ENCODE assay signal across 1 cellular context in the genomic region with DNA sequence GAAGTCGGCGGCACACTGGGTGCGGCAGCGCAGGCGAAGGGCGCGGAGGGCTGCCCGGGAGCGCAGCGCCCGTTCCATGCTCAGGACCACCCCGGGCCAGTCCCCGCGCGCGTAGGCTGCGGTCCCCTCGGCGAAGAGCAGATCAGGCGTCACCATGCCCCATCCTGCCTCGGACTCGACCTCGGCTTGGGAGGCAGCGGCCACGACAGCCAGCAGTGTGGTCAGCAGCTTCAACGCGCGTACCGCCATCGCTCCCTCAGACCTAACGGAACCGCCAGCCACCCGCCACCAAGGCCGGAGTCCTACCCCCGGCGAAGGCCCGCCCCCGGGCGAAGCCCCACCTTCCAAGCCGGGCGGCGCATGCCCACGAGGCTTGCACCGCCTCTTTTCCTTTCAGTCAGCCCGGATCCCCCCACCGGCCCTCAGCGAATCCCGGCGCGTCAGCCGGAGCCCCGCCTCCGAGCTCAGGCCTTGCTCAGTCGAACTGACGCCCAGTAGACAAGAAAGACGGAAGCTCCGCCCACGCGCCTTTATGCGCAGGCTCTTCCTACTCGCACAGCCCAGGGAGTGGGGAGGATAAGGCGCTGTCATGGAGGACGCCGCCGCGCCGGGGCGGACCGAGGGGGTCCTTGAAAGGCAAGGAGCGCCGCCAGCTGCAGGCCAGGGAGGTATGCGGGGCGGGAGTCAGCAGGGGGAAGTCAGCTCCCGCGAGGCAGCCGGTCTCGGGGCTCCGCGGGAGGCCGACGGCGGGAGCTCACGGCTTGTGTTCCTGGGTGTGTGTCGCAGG.
TF ChIP-seq lines count a peak whose summit lies in the region.

A gene (plus strand): TSS at position 527 of the 787 bp plus-strand sequence. CDS start 63 bp downstream, at position 590.
A gene with protein sequence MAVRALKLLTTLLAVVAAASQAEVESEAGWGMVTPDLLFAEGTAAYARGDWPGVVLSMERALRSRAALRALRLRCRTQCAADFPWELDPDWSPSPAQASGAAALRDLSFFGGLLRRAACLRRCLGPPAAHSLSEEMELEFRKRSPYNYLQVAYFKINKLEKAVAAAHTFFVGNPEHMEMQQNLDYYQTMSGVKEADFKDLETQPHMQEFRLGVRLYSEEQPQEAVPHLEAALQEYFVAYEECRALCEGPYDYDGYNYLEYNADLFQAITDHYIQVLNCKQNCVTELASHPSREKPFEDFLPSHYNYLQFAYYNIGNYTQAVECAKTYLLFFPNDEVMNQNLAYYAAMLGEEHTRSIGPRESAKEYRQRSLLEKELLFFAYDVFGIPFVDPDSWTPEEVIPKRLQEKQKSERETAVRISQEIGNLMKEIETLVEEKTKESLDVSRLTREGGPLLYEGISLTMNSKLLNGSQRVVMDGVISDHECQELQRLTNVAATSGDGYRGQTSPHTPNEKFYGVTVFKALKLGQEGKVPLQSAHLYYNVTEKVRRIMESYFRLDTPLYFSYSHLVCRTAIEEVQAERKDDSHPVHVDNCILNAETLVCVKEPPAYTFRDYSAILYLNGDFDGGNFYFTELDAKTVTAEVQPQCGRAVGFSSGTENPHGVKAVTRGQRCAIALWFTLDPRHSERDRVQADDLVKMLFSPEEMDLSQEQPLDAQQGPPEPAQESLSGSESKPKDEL (minus strand): TSS at position 306 of the 787 bp plus-strand sequence. CDS start 57 bp downstream, at position 249.

TF ChIP-seq in K562, 482 proteins besides CTCF, POLR2A, EP300 and RAD21 (continued from another document and continues in another):
- TF ChIP-seq, protein P1, sequence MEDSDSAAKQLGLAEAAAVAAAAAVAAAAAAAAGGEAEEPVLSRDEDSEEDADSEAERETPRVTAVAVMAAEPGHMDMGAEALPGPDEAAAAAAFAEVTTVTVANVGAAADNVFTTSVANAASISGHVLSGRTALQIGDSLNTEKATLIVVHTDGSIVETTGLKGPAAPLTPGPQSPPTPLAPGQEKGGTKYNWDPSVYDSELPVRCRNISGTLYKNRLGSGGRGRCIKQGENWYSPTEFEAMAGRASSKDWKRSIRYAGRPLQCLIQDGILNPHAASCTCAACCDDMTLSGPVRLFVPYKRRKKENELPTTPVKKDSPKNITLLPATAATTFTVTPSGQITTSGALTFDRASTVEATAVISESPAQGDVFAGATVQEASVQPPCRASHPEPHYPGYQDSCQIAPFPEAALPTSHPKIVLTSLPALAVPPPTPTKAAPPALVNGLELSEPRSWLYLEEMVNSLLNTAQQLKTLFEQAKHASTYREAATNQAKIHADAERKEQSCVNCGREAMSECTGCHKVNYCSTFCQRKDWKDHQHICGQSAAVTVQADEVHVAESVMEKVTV (CRISPR knock-in tag; IDR thresholded peaks at IDR 0.05) = no peak
- TF ChIP-seq C11orf30 (IDR thresholded peaks at IDR 0.05; ENCODE audit: low read depth) = no peak; the same call in 1 of the 2 replicates
- 0 out of 2 replicates have a peak, but pooled peaks have one; percentile 17 for TF ChIP-seq ESRRA (IDR thresholded peaks at IDR 0.05; ENCODE audit: borderline replicate concordance, low read depth)
- peak; percentile 74 for TF ChIP-seq NFRKB (IDR thresholded peaks at IDR 0.05; ENCODE audit: low read depth)
- TF ChIP-seq TEAD1 (CRISPR knock-in tag; IDR thresholded peaks at IDR 0.05) = 0 out of 4 replicates have a peak, but pooled peaks of 1 of the 2 experiments have one; percentile 88
- TF ChIP-seq, protein P2, sequence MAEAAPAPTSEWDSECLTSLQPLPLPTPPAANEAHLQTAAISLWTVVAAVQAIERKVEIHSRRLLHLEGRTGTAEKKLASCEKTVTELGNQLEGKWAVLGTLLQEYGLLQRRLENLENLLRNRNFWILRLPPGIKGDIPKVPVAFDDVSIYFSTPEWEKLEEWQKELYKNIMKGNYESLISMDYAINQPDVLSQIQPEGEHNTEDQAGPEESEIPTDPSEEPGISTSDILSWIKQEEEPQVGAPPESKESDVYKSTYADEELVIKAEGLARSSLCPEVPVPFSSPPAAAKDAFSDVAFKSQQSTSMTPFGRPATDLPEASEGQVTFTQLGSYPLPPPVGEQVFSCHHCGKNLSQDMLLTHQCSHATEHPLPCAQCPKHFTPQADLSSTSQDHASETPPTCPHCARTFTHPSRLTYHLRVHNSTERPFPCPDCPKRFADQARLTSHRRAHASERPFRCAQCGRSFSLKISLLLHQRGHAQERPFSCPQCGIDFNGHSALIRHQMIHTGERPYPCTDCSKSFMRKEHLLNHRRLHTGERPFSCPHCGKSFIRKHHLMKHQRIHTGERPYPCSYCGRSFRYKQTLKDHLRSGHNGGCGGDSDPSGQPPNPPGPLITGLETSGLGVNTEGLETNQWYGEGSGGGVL (CRISPR knock-in tag; IDR thresholded peaks at IDR 0.05) = no peak
- TF ChIP-seq CREM (IDR thresholded peaks at IDR 0.05; ENCODE audit: low read depth) = peak; percentile 43
- TF ChIP-seq CBFA2T3 (IDR thresholded peaks at IDR 0.05) = no peak
- TF ChIP-seq PHF20 (IDR thresholded peaks at IDR 0.05; ENCODE audit: partially characterized antibody) = peak; percentile 49
- no peak for TF ChIP-seq NCOR1 (IDR thresholded peaks at IDR 0.05)
- TF ChIP-seq, protein P3, sequence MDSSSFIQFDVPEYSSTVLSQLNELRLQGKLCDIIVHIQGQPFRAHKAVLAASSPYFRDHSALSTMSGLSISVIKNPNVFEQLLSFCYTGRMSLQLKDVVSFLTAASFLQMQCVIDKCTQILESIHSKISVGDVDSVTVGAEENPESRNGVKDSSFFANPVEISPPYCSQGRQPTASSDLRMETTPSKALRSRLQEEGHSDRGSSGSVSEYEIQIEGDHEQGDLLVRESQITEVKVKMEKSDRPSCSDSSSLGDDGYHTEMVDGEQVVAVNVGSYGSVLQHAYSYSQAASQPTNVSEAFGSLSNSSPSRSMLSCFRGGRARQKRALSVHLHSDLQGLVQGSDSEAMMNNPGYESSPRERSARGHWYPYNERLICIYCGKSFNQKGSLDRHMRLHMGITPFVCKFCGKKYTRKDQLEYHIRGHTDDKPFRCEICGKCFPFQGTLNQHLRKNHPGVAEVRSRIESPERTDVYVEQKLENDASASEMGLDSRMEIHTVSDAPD (CRISPR knock-in tag; IDR thresholded peaks at IDR 0.05) = no peak
- TF ChIP-seq ZNF695 (CRISPR knock-in tag; IDR thresholded peaks at IDR 0.05) = no peak
- peak in 1 of 2 experiments; percentile 76; a peak in 1 of 4 replicates for TF ChIP-seq FOXA3 (CRISPR knock-in tag; conservative IDR thresholded peaks at IDR 0.05 in 1 of 2, IDR thresholded peaks at IDR 0.05 in 1 of 2)
- TF ChIP-seq TSC22D4 (tag; IDR thresholded peaks at IDR 0.05) = no peak
- TF ChIP-seq THRAP3 (IDR thresholded peaks at IDR 0.05; ENCODE audit: borderline replicate concordance) = no peak
- TF ChIP-seq KAT7 (CRISPR knock-in tag; IDR thresholded peaks at IDR 0.05; ENCODE audit: borderline replicate concordance) = no peak; the same call in 1 of the 2 replicates
- TF ChIP-seq HNRNPH1 (optimal IDR thresholded peaks at IDR 0.05; ENCODE audit: low read depth, low read length) = no peak
- 0 out of 2 replicates have a peak, but pooled peaks have one; percentile 27 for TF ChIP-seq STAG1 (CRISPR knock-in tag; IDR thresholded peaks at IDR 0.05; ENCODE audit: borderline replicate concordance)
- peak; percentile 87 for TF ChIP-seq PML (IDR thresholded peaks at IDR 0.05; ENCODE audit: low read length)
- TF ChIP-seq, protein P4, sequence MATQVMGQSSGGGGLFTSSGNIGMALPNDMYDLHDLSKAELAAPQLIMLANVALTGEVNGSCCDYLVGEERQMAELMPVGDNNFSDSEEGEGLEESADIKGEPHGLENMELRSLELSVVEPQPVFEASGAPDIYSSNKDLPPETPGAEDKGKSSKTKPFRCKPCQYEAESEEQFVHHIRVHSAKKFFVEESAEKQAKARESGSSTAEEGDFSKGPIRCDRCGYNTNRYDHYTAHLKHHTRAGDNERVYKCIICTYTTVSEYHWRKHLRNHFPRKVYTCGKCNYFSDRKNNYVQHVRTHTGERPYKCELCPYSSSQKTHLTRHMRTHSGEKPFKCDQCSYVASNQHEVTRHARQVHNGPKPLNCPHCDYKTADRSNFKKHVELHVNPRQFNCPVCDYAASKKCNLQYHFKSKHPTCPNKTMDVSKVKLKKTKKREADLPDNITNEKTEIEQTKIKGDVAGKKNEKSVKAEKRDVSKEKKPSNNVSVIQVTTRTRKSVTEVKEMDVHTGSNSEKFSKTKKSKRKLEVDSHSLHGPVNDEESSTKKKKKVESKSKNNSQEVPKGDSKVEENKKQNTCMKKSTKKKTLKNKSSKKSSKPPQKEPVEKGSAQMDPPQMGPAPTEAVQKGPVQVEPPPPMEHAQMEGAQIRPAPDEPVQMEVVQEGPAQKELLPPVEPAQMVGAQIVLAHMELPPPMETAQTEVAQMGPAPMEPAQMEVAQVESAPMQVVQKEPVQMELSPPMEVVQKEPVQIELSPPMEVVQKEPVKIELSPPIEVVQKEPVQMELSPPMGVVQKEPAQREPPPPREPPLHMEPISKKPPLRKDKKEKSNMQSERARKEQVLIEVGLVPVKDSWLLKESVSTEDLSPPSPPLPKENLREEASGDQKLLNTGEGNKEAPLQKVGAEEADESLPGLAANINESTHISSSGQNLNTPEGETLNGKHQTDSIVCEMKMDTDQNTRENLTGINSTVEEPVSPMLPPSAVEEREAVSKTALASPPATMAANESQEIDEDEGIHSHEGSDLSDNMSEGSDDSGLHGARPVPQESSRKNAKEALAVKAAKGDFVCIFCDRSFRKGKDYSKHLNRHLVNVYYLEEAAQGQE (CRISPR knock-in tag; IDR thresholded peaks at IDR 0.05; ENCODE audit: low read depth) = peak; percentile 65
- TF ChIP-seq SMAD4 (CRISPR knock-in tag; conservative IDR thresholded peaks at IDR 0.05) = 0 out of 2 replicates have a peak, but pooled peaks have one; percentile 44
- peak; percentile 75 for TF ChIP-seq PCBP1 (IDR thresholded peaks at IDR 0.05; ENCODE audit: low read depth, low read length, poor library complexity, severe bottlenecking)
- no peak for TF ChIP-seq JUNB (CRISPR knock-in tag; conservative IDR thresholded peaks at IDR 0.05)
- TF ChIP-seq, protein P5, sequence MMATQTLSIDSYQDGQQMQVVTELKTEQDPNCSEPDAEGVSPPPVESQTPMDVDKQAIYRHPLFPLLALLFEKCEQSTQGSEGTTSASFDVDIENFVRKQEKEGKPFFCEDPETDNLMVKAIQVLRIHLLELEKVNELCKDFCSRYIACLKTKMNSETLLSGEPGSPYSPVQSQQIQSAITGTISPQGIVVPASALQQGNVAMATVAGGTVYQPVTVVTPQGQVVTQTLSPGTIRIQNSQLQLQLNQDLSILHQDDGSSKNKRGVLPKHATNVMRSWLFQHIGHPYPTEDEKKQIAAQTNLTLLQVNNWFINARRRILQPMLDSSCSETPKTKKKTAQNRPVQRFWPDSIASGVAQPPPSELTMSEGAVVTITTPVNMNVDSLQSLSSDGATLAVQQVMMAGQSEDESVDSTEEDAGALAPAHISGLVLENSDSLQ (IDR thresholded peaks at IDR 0.05) = peak; percentile 90
- 0 out of 2 replicates have a peak, but pooled peaks have one; percentile 27 for TF ChIP-seq DMBX1 (CRISPR knock-in tag; IDR thresholded peaks at IDR 0.05; ENCODE audit: borderline replicate concordance)
- TF ChIP-seq, protein P6, sequence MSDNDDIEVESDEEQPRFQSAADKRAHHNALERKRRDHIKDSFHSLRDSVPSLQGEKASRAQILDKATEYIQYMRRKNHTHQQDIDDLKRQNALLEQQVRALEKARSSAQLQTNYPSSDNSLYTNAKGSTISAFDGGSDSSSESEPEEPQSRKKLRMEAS (CRISPR knock-in tag; IDR thresholded peaks at IDR 0.05) = peak; percentile 72; the same call in 1 of the 2 replicates
- TF ChIP-seq, protein P7, sequence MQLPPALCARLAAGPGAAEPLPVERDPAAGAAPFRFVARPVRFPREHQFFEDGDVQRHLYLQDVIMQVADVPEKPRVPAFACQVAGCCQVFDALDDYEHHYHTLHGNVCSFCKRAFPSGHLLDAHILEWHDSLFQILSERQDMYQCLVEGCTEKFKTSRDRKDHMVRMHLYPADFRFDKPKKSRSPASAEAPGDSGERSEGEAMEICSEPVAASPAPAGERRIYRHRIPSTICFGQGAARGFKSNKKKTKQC (CRISPR knock-in tag; IDR thresholded peaks at IDR 0.05) = peak; percentile 45; the same call in 1 of the 2 replicates
- peak; percentile 93 for TF ChIP-seq ZFX (CRISPR knock-in tag; IDR thresholded peaks at IDR 0.05)
- TF ChIP-seq MTA1 (IDR thresholded peaks at IDR 0.05; ENCODE audit: borderline replicate concordance) = no peak
- TF ChIP-seq MIER1 (IDR thresholded peaks at IDR 0.05; ENCODE audit: low read depth) = no peak
- TF ChIP-seq PHTF2 (CRISPR knock-in tag; IDR thresholded peaks at IDR 0.05) = no peak
- TF ChIP-seq, protein P8, sequence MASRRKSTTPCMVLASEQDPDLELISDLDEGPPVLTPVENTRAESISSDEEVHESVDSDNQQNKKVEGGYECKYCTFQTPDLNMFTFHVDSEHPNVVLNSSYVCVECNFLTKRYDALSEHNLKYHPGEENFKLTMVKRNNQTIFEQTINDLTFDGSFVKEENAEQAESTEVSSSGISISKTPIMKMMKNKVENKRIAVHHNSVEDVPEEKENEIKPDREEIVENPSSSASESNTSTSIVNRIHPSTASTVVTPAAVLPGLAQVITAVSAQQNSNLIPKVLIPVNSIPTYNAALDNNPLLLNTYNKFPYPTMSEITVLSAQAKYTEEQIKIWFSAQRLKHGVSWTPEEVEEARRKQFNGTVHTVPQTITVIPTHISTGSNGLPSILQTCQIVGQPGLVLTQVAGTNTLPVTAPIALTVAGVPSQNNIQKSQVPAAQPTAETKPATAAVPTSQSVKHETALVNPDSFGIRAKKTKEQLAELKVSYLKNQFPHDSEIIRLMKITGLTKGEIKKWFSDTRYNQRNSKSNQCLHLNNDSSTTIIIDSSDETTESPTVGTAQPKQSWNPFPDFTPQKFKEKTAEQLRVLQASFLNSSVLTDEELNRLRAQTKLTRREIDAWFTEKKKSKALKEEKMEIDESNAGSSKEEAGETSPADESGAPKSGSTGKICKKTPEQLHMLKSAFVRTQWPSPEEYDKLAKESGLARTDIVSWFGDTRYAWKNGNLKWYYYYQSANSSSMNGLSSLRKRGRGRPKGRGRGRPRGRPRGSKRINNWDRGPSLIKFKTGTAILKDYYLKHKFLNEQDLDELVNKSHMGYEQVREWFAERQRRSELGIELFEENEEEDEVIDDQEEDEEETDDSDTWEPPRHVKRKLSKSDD (conservative IDR thresholded peaks at IDR 0.05; ENCODE audit: low read length) = 0 out of 2 replicates have a peak, but pooled peaks have one; percentile 47
- TF ChIP-seq CHD1 (IDR thresholded peaks at IDR 0.05; ENCODE audit: low read length) = peak; percentile 19
- TF ChIP-seq, protein P9, sequence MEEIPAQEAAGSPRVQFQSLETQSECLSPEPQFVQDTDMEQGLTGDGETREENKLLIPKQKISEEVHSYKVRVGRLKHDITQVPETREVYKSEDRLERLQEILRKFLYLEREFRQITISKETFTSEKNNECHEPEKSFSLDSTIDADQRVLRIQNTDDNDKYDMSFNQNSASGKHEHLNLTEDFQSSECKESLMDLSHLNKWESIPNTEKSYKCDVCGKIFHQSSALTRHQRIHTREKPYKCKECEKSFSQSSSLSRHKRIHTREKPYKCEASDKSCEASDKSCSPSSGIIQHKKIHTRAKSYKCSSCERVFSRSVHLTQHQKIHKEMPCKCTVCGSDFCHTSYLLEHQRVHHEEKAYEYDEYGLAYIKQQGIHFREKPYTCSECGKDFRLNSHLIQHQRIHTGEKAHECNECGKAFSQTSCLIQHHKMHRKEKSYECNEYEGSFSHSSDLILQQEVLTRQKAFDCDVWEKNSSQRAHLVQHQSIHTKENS (CRISPR knock-in tag; IDR thresholded peaks at IDR 0.05) = no peak
- peak; percentile 60; the same call in 1 of the 2 replicates for TF ChIP-seq CTBP1 (IDR thresholded peaks at IDR 0.05; ENCODE audit: borderline replicate concordance)
- no peak for TF ChIP-seq CBX3 (IDR thresholded peaks at IDR 0.05; ENCODE audit: borderline replicate concordance in 1 of 2, low read length in 2 of 2)
- no peak for TF ChIP-seq DDX20 (tag; IDR thresholded peaks at IDR 0.05; ENCODE audit: low read depth)
- TF ChIP-seq MXI1 (IDR thresholded peaks at IDR 0.05; ENCODE audit: low read depth, low read length) = no peak; the same call in 1 of the 2 replicates
- TF ChIP-seq E2F3 (CRISPR knock-in tag; IDR thresholded peaks at IDR 0.05) = peak; percentile 66; the same call in 1 of the 2 replicates
- TF ChIP-seq MAFK (IDR thresholded peaks at IDR 0.05; ENCODE audit: low read length) = no peak
